Comparison of ENCODE assay signal across 23 cellular contexts in genomic region chr10:3413937-3414710, GRCh38.
"Had no signal": no experiment of that assay in that cellular context is flagged by ENCODE, and none has a peak within 500 bp of the region (broad histone marks: within the 10 kb centered on the region; RNA-seq: fewer than 3 reads in every experiment).

No MANE protein-coding gene starts in this region.

- ATAC-seq: activated T-cell treated with anti-CD3 and anti-CD28 coated beads, Interleukin-2, amount 50 U/mL, for 4 hours; T-helper 17 cell had no signal

- H3K27me3 ChIP-seq: brain microvascular endothelial cell, cardiac muscle cell, MG63, Peyer's patch had no signal

- H3K27ac ChIP-seq: brain microvascular endothelial cell, cardiac muscle cell, Peyer's patch had no signal

- H3K9me3 ChIP-seq: MG63, Peyer's patch had no signal

- H3K27me3 Mint-ChIP-seq: activated CD4-positive, alpha-beta memory T cell treated with anti-CD3 and anti-CD28 coated beads for 36 hours; activated naive CD8-positive, alpha-beta T cell; T-helper 17 cell had no signal

- H3K4me3 Mint-ChIP-seq: activated CD4-positive, alpha-beta memory T cell treated with anti-CD3 and anti-CD28 coated beads for 36 hours; activated CD4-positive, alpha-beta T cell treated with anti-CD3 and anti-CD28 coated beads, Interleukin-2, amount 10 ng/mL, durations not matched to agents 7 days and 5 days; activated naive CD4-positive, alpha-beta T cell treated with anti-CD3 and anti-CD28 coated beads for 36 hours; activated naive CD8-positive, alpha-beta T cell; activated T-cell treated with anti-CD3 and anti-CD28 coated beads, Interleukin-2, amount 50 U/mL, for 4 hours; T-helper 17 cell had no signal

- H3K27ac Mint-ChIP-seq: activated CD4-positive, alpha-beta memory T cell treated with anti-CD3 and anti-CD28 coated beads for 36 hours; activated CD4-positive, alpha-beta T cell treated with anti-CD3 and anti-CD28 coated beads, Interleukin-2, amount 10 ng/mL, durations not matched to agents 7 days and 5 days; activated naive CD4-positive, alpha-beta T cell treated with anti-CD3 and anti-CD28 coated beads for 36 hours; activated naive CD8-positive, alpha-beta T cell had no signal

- H3K4me3 ChIP-seq: cardiac muscle cell, MG63, Peyer's patch had no signal

- DNase-seq: activated CD4-positive, alpha-beta memory T cell treated with anti-CD3 and anti-CD28 coated beads for 36 hours; activated CD4-positive, alpha-beta T cell treated with anti-CD3 and anti-CD28 coated beads, Interleukin-2, amount 10 ng/mL, durations not matched to agents 7 days and 5 days; activated CD4-positive, CD25-positive, alpha-beta regulatory T cell; activated CD8-positive, alpha-beta memory T cell treated with anti-CD3 and anti-CD28 coated beads for 24 hours; activated gamma-delta T cell; activated naive CD4-positive, alpha-beta T cell treated with anti-CD3 and anti-CD28 coated beads for 36 hours; activated T-cell treated with anti-CD3 and anti-CD28 coated beads, Interleukin-2, amount 50 U/mL, for 4 hours; amygdala; brain microvascular endothelial cell; MG63; MV-4-11; NCI-H1092 treated with DMSO at 0.1 percent for 48 hours; NCI-H1417 treated with DMSO at 0.1 percent for 48 hours; NCI-H1694 treated with DMSO at 0.1 percent for 48 hours; NCI-H2029 treated with DMSO at 0.1 percent for 48 hours; NCI-H345; NCI-H510A treated with DMSO at 0.1 percent for 48 hours; Peyer's patch; SIG-M5; T-helper 17 cell; T-helper 9 cell had no signal

- H3K4me1 ChIP-seq: Peyer's patch had no signal

- H3K36me3 ChIP-seq: brain microvascular endothelial cell, cardiac muscle cell, MG63, Peyer's patch had no signal

- H3K36me3 Mint-ChIP-seq: activated CD4-positive, alpha-beta memory T cell treated with anti-CD3 and anti-CD28 coated beads for 36 hours had no signal
